Comparison of ENCODE assay signal across 8 cellular contexts in the genomic region with DNA sequence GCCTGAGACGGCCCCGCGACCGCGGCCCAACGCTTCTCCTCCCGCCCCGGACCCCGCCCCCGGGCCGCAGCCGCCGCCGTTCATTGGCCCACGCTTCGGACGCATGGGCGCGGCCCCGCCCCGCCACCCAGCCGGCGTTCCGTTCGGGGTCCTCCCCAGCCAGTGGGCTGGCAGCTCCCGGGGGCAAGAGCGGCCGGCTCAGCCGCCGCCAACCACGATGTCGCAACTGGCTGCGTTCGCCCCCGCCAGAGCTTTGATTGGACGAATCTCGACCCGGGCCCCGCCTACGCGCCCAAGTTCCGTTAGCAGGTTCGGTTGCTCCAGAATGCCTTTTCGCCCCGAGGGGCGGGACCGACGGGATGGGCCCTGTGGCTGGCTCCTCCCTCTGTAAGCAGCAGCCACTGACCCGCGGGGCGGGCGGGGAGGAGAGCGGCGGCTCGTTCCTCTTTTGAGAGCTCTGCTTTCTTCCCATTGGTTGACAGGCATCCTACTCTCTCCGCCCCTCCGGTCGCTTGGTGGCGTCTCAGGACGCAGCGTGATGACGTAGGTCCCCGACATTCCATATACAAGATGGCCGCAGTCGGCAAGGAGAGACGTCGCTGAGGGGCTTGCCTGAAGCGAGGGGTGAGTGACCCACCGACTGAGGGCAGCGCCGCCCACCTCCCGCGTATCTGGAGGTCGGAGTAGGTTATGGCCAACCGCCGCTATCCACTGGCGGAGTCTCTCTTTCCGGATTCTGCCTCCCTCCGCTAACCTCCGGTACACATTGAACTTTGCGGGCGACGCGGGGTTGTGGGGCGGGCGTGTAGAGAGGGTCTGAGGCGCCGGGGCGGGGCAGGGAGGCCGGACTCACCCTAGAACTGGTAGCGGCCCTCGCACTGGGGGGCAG. TPM values are rescaled to one million over a fixed set of nuclear protein-coding genes. Genes with fewer than 3 reads are reported as not detected.
DNase-seq lines count a peak whose midpoint lies in the region; ATAC-seq and TF ChIP-seq lines count a peak whose summit lies in the region.

A gene (plus strand): TSS at position 554 of the 889 bp plus-strand sequence. CDS start 11,269 bp downstream, outside the sequence.
A gene (minus strand): TSS at position 4 of the 889 bp plus-strand sequence. CDS start 15,054 bp downstream, outside the sequence.

- H3K27ac ChIP-seq in caudate nucleus (ENCODE audit: low read depth, low read length), result peak within 1 kb of the TSS; percentile 58
- H3K27ac ChIP-seq in smooth muscle cell (ENCODE audit: low read depth), result peak within 1 kb of the TSS; percentile 97

- in situ Hi-C loops in GM18951 (cut with MboI; ENCODE audit: low sequenced_read_pairs, unreplicated experiment), result no loop called here

- H3K4me3 ChIP-seq in smooth muscle cell, result peak within 1 kb of the TSS; percentile 94

- no peaks in the 10 kb centered on the region for H3K9me3 Mint-ChIP-seq in activated B cell treated with CpG ODN at 0.5 μM for 24 hours

- H3K4me1 ChIP-seq in smooth muscle cell (ENCODE audit: low read depth), result peaks cover 35% of the 10 kb centered on the region

- H3K36me3 ChIP-seq in smooth muscle cell (ENCODE audit: low read depth), result no peaks in the 10 kb centered on the region

- peak; percentile 93 for TF ChIP-seq POLR2A in GM18951 (IDR thresholded peaks at IDR 0.05; ENCODE audit: extremely low read depth, insufficient read depth, insufficient read length)

- H3K4me1 Mint-ChIP-seq in activated B cell treated with CpG ODN at 0.5 μM for 24 hours, result peaks cover 58% of the 10 kb centered on the region

- peak within 1 kb of the TSS; percentile 97 for H3K4me3 Mint-ChIP-seq in activated B cell treated with CpG ODN at 0.5 μM for 24 hours

- peaks cover 84% of the 10 kb centered on the region for H3K79me2 ChIP-seq in smooth muscle cell (ENCODE audit: low read depth)

- H3K9me3 ChIP-seq in smooth muscle cell (replicated peaks; ENCODE audit: low read depth), result no peaks in the 10 kb centered on the region

- ATAC-seq in HG03196 (IDR thresholded peaks at IDR 0.05; ENCODE audit: unreplicated experiment) (peak; percentile 87), activated B cell treated with CpG ODN at 0.5 μM for 24 hours (ENCODE audit: low read depth) (peak; percentile 87)

- H3K27me3 ChIP-seq in smooth muscle cell (ENCODE audit: low read depth), result no peaks in the 10 kb centered on the region

- no peaks in the 10 kb centered on the region for H3K27me3 Mint-ChIP-seq in activated B cell treated with CpG ODN at 0.5 μM for 24 hours

- TF ChIP-seq CTCF in activated B cell treated with CpG ODN at 0.5 μM for 24 hours (IDR thresholded peaks at IDR 0.05), result no peak
- no peak for TF ChIP-seq CTCF in smooth muscle cell (IDR thresholded peaks at IDR 0.05; ENCODE audit: borderline replicate concordance, insufficient read depth, poor library complexity, severe bottlenecking)

- peak within 1 kb of the TSS; percentile 98 for H3K9ac ChIP-seq in smooth muscle cell (ENCODE audit: low read depth)

- H2AFZ ChIP-seq in smooth muscle cell (ENCODE audit: low read depth), result peak within 1 kb of the TSS; percentile 75

- WGBS in smooth muscle cell (ENCODE audit: low lambda C conversion rate), result 1% methylated on average over 64 of the region's 92 CpGs

- peaks cover 15% of the 10 kb centered on the region for H3F3A ChIP-seq in smooth muscle cell (ENCODE audit: low read depth)

- DNase-seq in AG08395 (ENCODE audit: low spot score) (peak; percentile 99), NCI-H345 (lab: John Stamatoyannopoulos, UW) (peak; percentile 100), activated B cell treated with CpG ODN at 0.5 μM for 24 hours (peak; percentile 99), caudate nucleus (lab: John Stamatoyannopoulos, UW) (peak; percentile 98 to 100 (median 100)), iPS-NIHi7 (ENCODE audit: extremely low spot score) (peak; percentile 99), smooth muscle cell (lab: John Stamatoyannopoulos, UW; ENCODE audit: unreplicated experiment) (peak; percentile 99)

- peak within 1 kb of the TSS; percentile 94 for H3K4me2 ChIP-seq in smooth muscle cell

- POLR2A ChIA-PET in activated B cell treated with CpG ODN at 0.5 μM for 24 hours (lab: Charles Lee), result interaction anchor here (0.6 to 2.5 kb wide), 12 partner anchors 9 to 804 kb away, joined by 3 to 27 read pairs (median 3); a partner anchor contains a TSS

- intact Hi-C loops in activated B cell treated with CpG ODN at 0.5 μM for 24 hours (cut with micrococcal nuclease), result loop anchor here (1.0 to 2.0 kb wide), 5 partner anchors 123 to 895 kb away; a partner anchor contains a TSS

- peak within 1 kb of the TSS; percentile 96 for H3K27ac Mint-ChIP-seq in activated B cell treated with CpG ODN at 0.5 μM for 24 hours

- H3K36me3 Mint-ChIP-seq in activated B cell treated with CpG ODN at 0.5 μM for 24 hours (ENCODE audit: low read depth), result peaks cover 8% of the 10 kb centered on the region

- CTCF ChIA-PET in activated B cell treated with CpG ODN at 0.5 μM for 24 hours (lab: Charles Lee), result interaction anchor here (1.2 kb wide), 1 partner anchor 124 kb away, joined by 5 read pairs; no protein-coding TSS in a partner anchor

- peaks cover 81% of the 10 kb centered on the region for H4K20me1 ChIP-seq in smooth muscle cell (ENCODE audit: low read depth)

RNA-seq across cellular contexts. Expression of the first gene that starts in this region (rescaled TPM):
- total RNA-seq in activated B cell treated with CpG ODN at 0.5 μM for 24 hours (76.7 and 79.2 TPM in 2 replicates), smooth muscle cell (32.9 and 45.0 TPM in 2 replicates)
- 14.6 and 22.7 TPM in 2 replicates for polyA plus RNA-seq in smooth muscle cell

RNA-seq across cellular contexts. Expression of the second gene that starts in this region (rescaled TPM):
- total RNA-seq in activated B cell treated with CpG ODN at 0.5 μM for 24 hours (31.9 and 33.2 TPM in 2 replicates), smooth muscle cell (74.9 and 78.2 TPM in 2 replicates)
- 41.5 and 49.2 TPM in 2 replicates for polyA plus RNA-seq in smooth muscle cell

Comparison
In these comparisons a context has a peak if more than half of its experiments do, and no peak if none do; other contexts are left out.
1. Peak in every context shown above with its lines: DNase-seq, ATAC-seq, H3K4me3 ChIP-seq and H3K27ac ChIP-seq.